28 cellular contexts compared by ENCODE assay signal in the genomic region with DNA sequence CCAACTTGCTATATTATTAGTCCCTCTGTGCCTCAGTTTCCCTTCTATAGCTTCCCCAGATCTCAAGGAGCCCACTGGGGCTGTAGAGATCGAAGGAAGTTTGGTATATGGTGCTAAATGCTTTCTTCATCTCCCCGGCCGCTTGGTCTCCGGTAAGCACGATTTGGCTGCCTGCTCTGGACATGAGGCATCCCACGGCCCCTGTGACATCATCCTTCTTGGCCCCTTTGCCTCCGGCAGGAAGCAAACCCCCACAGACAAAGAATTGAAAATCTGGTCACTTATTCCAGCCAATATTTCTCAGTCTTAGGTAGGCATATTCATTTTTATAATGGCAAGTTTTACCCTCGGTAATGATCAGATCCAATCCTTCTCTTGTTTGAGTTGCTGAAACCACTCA.
A peak's percentile ranks its signal among the peaks of the same experiment; 100 is the strongest.
DNase-seq lines count a peak whose midpoint lies in the region; ATAC-seq, FAIRE-seq and TF ChIP-seq lines count a peak whose summit lies in the region.
"Had no signal": no experiment of that assay in that cellular context is flagged by ENCODE, and none has a peak within 500 bp of the region (broad histone marks: within the 10 kb centered on the region; RNA-seq: fewer than 3 reads in every experiment).

No MANE protein-coding gene starts in this region.

- H2BK12ac ChIP-seq in H1 (ENCODE audit: low read depth, low read length): 0 out of 2 replicates have a peak overlapping the region, but pooled peaks have one; percentile 30

- H3K14ac ChIP-seq in H1 (ENCODE audit: insufficient read length): no peak overlapping the region

- no peak overlapping the region for H2BK5ac ChIP-seq in H1 (ENCODE audit: low read depth, low read length)

- H3K4me1 ChIP-seq in H1 (replicated peaks in 1 of 4; ENCODE audit: control insufficient read depth in 3 of 4, insufficient read depth in 4 of 4, low read length in 3 of 4): peaks cover 0 to 20% (median 15%) of the 10 kb centered on the region in 4 experiments; a peak in 6 of 7 replicates
- H3K4me1 ChIP-seq: A549, BE2C, BLaER1 had no signal

- H3K27me3 ChIP-seq in H1 (replicated peaks in 1 of 4; ENCODE audit: control insufficient read depth in 3 of 4, extremely low read depth in 1 of 4, insufficient read depth in 3 of 4, low read length in 3 of 4): no peaks in the 10 kb centered on the region
- H3K27me3 ChIP-seq: BE2C, BLaER1 had no signal

- H2AK5ac ChIP-seq in H1 (ENCODE audit: low read depth, low read length): no peak overlapping the region

- H3K27ac Mint-ChIP-seq in activated CD8-positive, alpha-beta memory T cell treated with anti-CD3 and anti-CD28 coated beads, Interleukin-2, amount 10 ng/mL, durations not matched to agents 7 days and 5 days: no peak overlapping the region
- H3K27ac Mint-ChIP-seq: CD14-positive monocyte; CD4-positive, alpha-beta memory T cell; CD4-positive, CD25-positive, alpha-beta regulatory T cell; CD8-positive, alpha-beta memory T cell had no signal

- no peaks in the 10 kb centered on the region for H3K9me3 Mint-ChIP-seq in activated CD8-positive, alpha-beta memory T cell treated with anti-CD3 and anti-CD28 coated beads, Interleukin-2, amount 10 ng/mL, durations not matched to agents 7 days and 5 days (ENCODE audit: low read depth)
- H3K9me3 Mint-ChIP-seq: CD4-positive, alpha-beta memory T cell had no signal

- H4K91ac ChIP-seq in H1 (replicated peaks; ENCODE audit: insufficient read length, low read length): no peak overlapping the region

- in situ Hi-C loops in G401 (cut with HindIII; ENCODE audit: low sequenced_read_pairs): no loop called here

- no peak overlapping the region for H3K4me2 ChIP-seq in H1 (ENCODE audit: insufficient read depth in 1 of 2, low read depth in 2 of 2, low read length in 2 of 2)
- H3K4me2 ChIP-seq: A549, BLaER1 had no signal

- no peak overlapping the region for H2AFZ ChIP-seq in H1 (ENCODE audit: low read length)

- FAIRE-seq in H1 (lab: Jason Lieb, UNC): no peak
- FAIRE-seq: A549, G401.6, GM12891, GM19239 had no signal

- no peak overlapping the region for H2BK15ac ChIP-seq in H1 (ENCODE audit: low read length)

- H4K20me1 ChIP-seq in H1 (replicated peaks in 1 of 2; ENCODE audit: control insufficient read depth in 1 of 2, insufficient read depth in 2 of 2, low read length in 2 of 2): no peaks in the 10 kb centered on the region
- H4K20me1 ChIP-seq: BLaER1 had no signal

- no peak overlapping the region for H3K9ac ChIP-seq in H1 (replicated peaks in 1 of 4; ENCODE audit: extremely low read depth in 1 of 4, low read depth in 3 of 4, low read length in 3 of 4)
- H3K9ac ChIP-seq: BLaER1 had no signal

- TF ChIP-seq RAD21 in H1 (IDR thresholded peaks at IDR 0.05 in 1 of 2, conservative IDR thresholded peaks at IDR 0.05 in 1 of 2; ENCODE audit: low read depth in 2 of 2, low read length in 2 of 2): no peak

- H3K56ac ChIP-seq in H1 (replicated peaks; ENCODE audit: insufficient read length, low read depth, low read length): no peak overlapping the region

- H3K4me3 Mint-ChIP-seq in activated CD8-positive, alpha-beta memory T cell treated with anti-CD3 and anti-CD28 coated beads, Interleukin-2, amount 10 ng/mL, durations not matched to agents 7 days and 5 days: no peak overlapping the region
- H3K4me3 Mint-ChIP-seq: CD14-positive monocyte; CD4-positive, alpha-beta memory T cell; CD4-positive, CD25-positive, alpha-beta regulatory T cell; CD8-positive, alpha-beta memory T cell had no signal

- H4K8ac ChIP-seq in H1 (ENCODE audit: extremely low read depth, insufficient read depth, low read length): no peak overlapping the region

- H3K79me2 ChIP-seq in H1 (ENCODE audit: control insufficient read depth in 1 of 2, insufficient read depth in 2 of 2, low read length in 2 of 2): no peaks in the 10 kb centered on the region

- H3K4me1 Mint-ChIP-seq in activated CD8-positive, alpha-beta memory T cell treated with anti-CD3 and anti-CD28 coated beads, Interleukin-2, amount 10 ng/mL, durations not matched to agents 7 days and 5 days: no peaks in the 10 kb centered on the region
- H3K4me1 Mint-ChIP-seq: CD14-positive monocyte; CD4-positive, alpha-beta memory T cell; CD4-positive, CD25-positive, alpha-beta regulatory T cell; CD8-positive, alpha-beta memory T cell had no signal

- no peak for ATAC-seq in activated CD8-positive, alpha-beta memory T cell treated with anti-CD3 and anti-CD28 coated beads, Interleukin-2, amount 10 ng/mL, durations not matched to agents 7 days and 5 days
- ATAC-seq: A549 had no signal

- 91% methylated on average over 8 of the region's 8 CpGs; no CpG with 5 or more reads in 1 of the 2 experiments for WGBS in H1 (ENCODE audit: extremely low coverage in 1 of 2, insufficient coverage in 1 of 2, insufficient read length in 1 of 2, insufficient replicate concordance in 2 of 2, low coverage in 1 of 2, low lambda C conversion rate in 2 of 2, missing lambda C conversion rate in 1 of 2), 2 experiments

- no peak for TF ChIP-seq CTCF in H1 (IDR thresholded peaks at IDR 0.05; ENCODE audit: control extremely low read depth in 1 of 3, insufficient read depth in 1 of 3, low read depth in 1 of 3, low read length in 3 of 3)

- no peak overlapping the region for H3K4me3 ChIP-seq in H1 (ENCODE audit: extremely low read depth in 1 of 4, insufficient read depth in 2 of 4, low read depth in 3 of 4, low read length in 4 of 4)
- H3K4me3 ChIP-seq: A549, BLaER1 had no signal

- peaks cover 2% of the 10 kb centered on the region for H3K23me2 ChIP-seq in H1 (ENCODE audit: low read depth, low read length)

- H3K27me3 Mint-ChIP-seq in activated CD8-positive, alpha-beta memory T cell treated with anti-CD3 and anti-CD28 coated beads, Interleukin-2, amount 10 ng/mL, durations not matched to agents 7 days and 5 days: no peaks in the 10 kb centered on the region

- no peak overlapping the region for H3K27ac ChIP-seq in H1 (ENCODE audit: low read depth, low read length)
- H3K27ac ChIP-seq: 22Rv1, A549, BLaER1 had no signal

- DNase-seq in G401 (ENCODE audit: low spot score) (peak; percentile 89), NCI-H446 treated with DMSO at 0.1 percent for 48 hours (lab: John Stamatoyannopoulos, UW) (peak; percentile 93), cerebellar nuclear complex (lab: John Stamatoyannopoulos, UW) (peak; percentile 7 to 46), H1 (ENCODE audit: low read depth in 1 of 2, low spot score in 2 of 2) (no peak), KG1 (lab: John Stamatoyannopoulos, UW) (no peak), NOMO-1 treated with DMSO at 0.1 percent for 48 hours (lab: John Stamatoyannopoulos, UW; ENCODE audit: unreplicated experiment) (no peak), HUDEP-2 (lab: John Stamatoyannopoulos, UW; ENCODE audit: unreplicated experiment in 76 of 76) (no peak)
- no peak for DNase-seq in activated CD8-positive, alpha-beta memory T cell treated with anti-CD3 and anti-CD28 coated beads, Interleukin-2, amount 10 ng/mL, durations not matched to agents 7 days and 5 days
- DNase-seq: AML-193; BE2C; CD4-positive, alpha-beta memory T cell; CD4-positive, CD25-positive, alpha-beta regulatory T cell; CD8-positive, alpha-beta memory T cell; COR-L47; DMS 273 treated with DMSO at 0.1 percent for 48 hours; DMS153; DMS53; DMS79; DND-41; EL; GF-D8 had no signal

- H4K5ac ChIP-seq in H1 (ENCODE audit: insufficient read length, low read depth, low read length): no peak overlapping the region

- no peaks in the 10 kb centered on the region for H3K36me3 ChIP-seq in H1 (ENCODE audit: control insufficient read depth in 2 of 4, insufficient read depth in 4 of 4, low read length in 3 of 4)
- H3K36me3 ChIP-seq: BE2C, BLaER1 had no signal

- no peak for TF ChIP-seq EP300 in H1 (IDR thresholded peaks at IDR 0.05; ENCODE audit: borderline replicate concordance in 1 of 2, low read depth in 2 of 2, low read length in 2 of 2)

- no peak overlapping the region for H2BK120ac ChIP-seq in H1 (replicated peaks; ENCODE audit: low read depth, low read length)

- no peaks in the 10 kb centered on the region for H3K36me3 Mint-ChIP-seq in activated CD8-positive, alpha-beta memory T cell treated with anti-CD3 and anti-CD28 coated beads, Interleukin-2, amount 10 ng/mL, durations not matched to agents 7 days and 5 days
- H3K36me3 Mint-ChIP-seq: CD14-positive monocyte; CD4-positive, alpha-beta memory T cell; CD4-positive, CD25-positive, alpha-beta regulatory T cell; CD8-positive, alpha-beta memory T cell had no signal

- H3K18ac ChIP-seq in H1 (ENCODE audit: extremely low read depth, low read length): no peak overlapping the region

- no peak overlapping the region for H3K4ac ChIP-seq in H1 (replicated peaks; ENCODE audit: insufficient read length, low read depth, low read length)

- H3K9me3 ChIP-seq in H1 (ENCODE audit: insufficient read depth in 2 of 2, low read depth in 1 of 2, low read length in 1 of 2): no peaks in the 10 kb centered on the region
- H3K9me3 ChIP-seq: A549, BE2C, BLaER1 had no signal

- TF ChIP-seq POLR2A in H1 (IDR thresholded peaks at IDR 0.05; ENCODE audit: control extremely low read depth in 1 of 2, low read depth in 2 of 2, low read length in 2 of 2): no peak

- H3K79me1 ChIP-seq in H1 (ENCODE audit: low read depth, low read length): no peaks in the 10 kb centered on the region

- H2BK20ac ChIP-seq in H1 (ENCODE audit: low read length): no peak overlapping the region

- H3K23ac ChIP-seq in H1 (ENCODE audit: insufficient read length): no peak overlapping the region

- POLR2A ChIA-PET in H1 (lab: Charles Lee; ENCODE audit: partially characterized antibody): no interaction called here

- CTCF ChIA-PET in H1 (lab: Charles Lee; ENCODE audit: partially characterized antibody): interaction anchor here (1.3 kb wide), 1 partner anchor 12 kb away, joined by 3 read pairs; no protein-coding TSS in a partner anchor
- CTCF ChIA-PET in activated CD8-positive, alpha-beta memory T cell treated with anti-CD3 and anti-CD28 coated beads, Interleukin-2, amount 10 ng/mL, durations not matched to agents 7 days and 5 days (lab: Charles Lee): no interaction called here

TF ChIP-seq in H1, 55 proteins besides CTCF, POLR2A, EP300 and RAD21 (continues in another document):
- TF ChIP-seq SUZ12 (IDR thresholded peaks at IDR 0.05; ENCODE audit: low read length) (no peak), POLR2AphosphoS5 (IDR thresholded peaks at IDR 0.05; ENCODE audit: low read depth, low read length) (no peak), TEAD4 (IDR thresholded peaks at IDR 0.05; ENCODE audit: low read depth, low read length) (no peak), RBBP5 (IDR thresholded peaks at IDR 0.05; ENCODE audit: borderline replicate concordance, low read depth, low read length) (no peak), BCL11A (IDR thresholded peaks at IDR 0.05; ENCODE audit: low read depth in 2 of 2, low read length in 2 of 2) (no peak), ASH2L (IDR thresholded peaks at IDR 0.05; ENCODE audit: low read length) (no peak), JUND (IDR thresholded peaks at IDR 0.05; ENCODE audit: low read length) (no peak)
- TF ChIP-seq, protein P1, sequence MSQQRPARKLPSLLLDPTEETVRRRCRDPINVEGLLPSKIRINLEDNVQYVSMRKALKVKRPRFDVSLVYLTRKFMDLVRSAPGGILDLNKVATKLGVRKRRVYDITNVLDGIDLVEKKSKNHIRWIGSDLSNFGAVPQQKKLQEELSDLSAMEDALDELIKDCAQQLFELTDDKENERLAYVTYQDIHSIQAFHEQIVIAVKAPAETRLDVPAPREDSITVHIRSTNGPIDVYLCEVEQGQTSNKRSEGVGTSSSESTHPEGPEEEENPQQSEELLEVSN (IDR thresholded peaks at IDR 0.05): no peak

Comparison
In these comparisons a context has a peak if more than half of its experiments do, and no peak if none do; other contexts are left out.
1. DNase-seq: peak in G401 (single experiment), NCI-H446 treated with DMSO at 0.1 percent for 48 hours (single experiment) and cerebellar nuclear complex (2 of 2); none in H1 (0 of 2), KG1 (single experiment), NOMO-1 treated with DMSO at 0.1 percent for 48 hours (single experiment), activated CD8-positive, alpha-beta memory T cell treated with anti-CD3 and anti-CD28 coated beads, Interleukin-2, amount 10 ng/mL, durations not matched to agents 7 days and 5 days (single experiment) and HUDEP-2 (0 of 76).